23 cellular contexts compared by ENCODE assay signal in the genomic region with DNA sequence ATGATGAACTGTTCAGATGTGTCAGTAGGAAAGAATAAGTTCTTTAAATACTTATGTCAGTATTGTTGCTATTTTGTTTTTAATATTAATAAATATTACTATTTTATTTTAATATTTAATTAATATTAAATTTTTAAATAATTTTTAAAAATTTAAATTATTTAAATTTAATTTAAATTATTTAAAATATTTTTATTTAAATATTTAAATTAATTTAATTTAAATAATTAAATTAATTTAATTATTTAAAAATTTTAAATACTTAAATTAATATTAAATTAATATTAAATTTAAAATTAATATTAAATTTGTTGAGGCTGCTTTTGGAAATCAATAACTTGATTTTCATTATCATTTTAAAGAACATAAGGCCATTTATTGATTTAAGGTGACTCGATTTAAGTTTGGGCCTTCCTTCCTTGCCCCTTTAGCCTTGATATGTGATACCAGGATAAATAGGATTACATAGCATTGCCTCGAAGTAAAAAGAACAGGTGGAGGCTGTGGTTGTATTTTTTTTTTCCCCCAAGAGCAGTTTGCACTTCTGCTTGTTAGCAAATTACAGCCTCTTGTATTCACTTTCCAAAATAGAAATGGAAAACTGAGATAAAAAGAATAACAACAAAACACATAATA.
"Had no signal": no experiment of that assay in that cellular context is flagged by ENCODE, and none has a peak within 500 bp of the region (broad histone marks: within the 10 kb centered on the region; RNA-seq: fewer than 3 reads in every experiment).

No MANE protein-coding gene starts in this region.

- FAIRE-seq: bronchial epithelial cell had no signal

- ATAC-seq: activated CD8-positive, alpha-beta memory T cell treated with anti-CD3 and anti-CD28 coated beads, Interleukin-2, amount 10 ng/mL, durations not matched to agents 7 days and 5 days; activated CD8-positive, alpha-beta T cell treated with anti-CD3 and anti-CD28 coated beads, Interleukin-2, amount 10 ng/mL, durations not matched to agents 7 days and 5 days; activated naive CD4-positive, alpha-beta T cell treated with anti-CD3 and anti-CD28 coated beads, Interleukin-2, amount 50 U/mL, for 72 hours; gastroesophageal sphincter; psoas muscle; stimulated activated naive B cell treated with anti-CD40 and anti-IgM and Interleukin-4, amounts not matched to agents 10 μg/mL and 1 μg/mL and 100 μg/mL, for 72 hours had no signal

- DNase-seq: activated B cell treated with CpG ODN at 0.5 μM for 24 hours; activated CD8-positive, alpha-beta memory T cell treated with anti-CD3 and anti-CD28 coated beads, Interleukin-2, amount 10 ng/mL, durations not matched to agents 7 days and 5 days; activated CD8-positive, alpha-beta T cell treated with anti-CD3 and anti-CD28 coated beads, Interleukin-2, amount 10 ng/mL, durations not matched to agents 7 days and 5 days; activated naive CD4-positive, alpha-beta T cell; activated T-cell treated with anti-CD3 and anti-CD28 coated beads, Interleukin-2, amount 50 U/mL, for 48 hours; anterior cingulate cortex; dermis blood vessel endothelial cell; effector CD8-positive, alpha-beta T cell; erythroblast; head of caudate nucleus; hippocampal formation; naive B cell; psoas muscle; sigmoid colon; stimulated activated CD4-positive, alpha-beta T cell treated with anti-CD3 and anti-CD28 coated beads, Interleukin-2, amount 100 ng/mL, for 24 hours; stimulated activated naive B cell treated with anti-CD40 and anti-IgM and Interleukin-4, amounts not matched to agents 10 μg/mL and 1 μg/mL and 100 μg/mL, for 72 hours; stomach; T-helper 2 cell; thyroid gland; upper lobe of left lung had no signal
